ENCODE assay signal across 8 cellular contexts in genomic region chr12:15789215-15790171, GRCh38. TPM values are rescaled to one million over a fixed set of nuclear protein-coding genes. Genes with fewer than 3 reads are reported as not detected.
DNase-seq lines count a peak whose midpoint lies in the region; ATAC-seq and TF ChIP-seq lines count a peak whose summit lies in the region.

Gene EPS8 (minus strand): TSS chr12:15789388. CDS start chr12:15682951, 106,437 bp downstream.

- ATAC-seq in GM21367 (IDR thresholded peaks at IDR 0.05; ENCODE audit: unreplicated experiment): peak; percentile 94

- peaks cover 13% of the 10 kb centered on the region for H3K4me1 Mint-ChIP-seq in endothelial cell (ENCODE audit: unreplicated experiment)
- H3K4me1 Mint-ChIP-seq in mesothelial cell of epicardium: peaks cover 21% of the 10 kb centered on the region

- DNase-seq in COLO829 (ENCODE audit: low spot score) (peak; percentile 91), HT-29 (ENCODE audit: low spot score) (peak; percentile 99), NOMO-1 treated with dmso at 0.1 percent for 144 hours (lab: John Stamatoyannopoulos, UW; ENCODE audit: unreplicated experiment) (peak; percentile 85), endothelial cell (ENCODE audit: low spot score) (peak; percentile 96), mesothelial cell of epicardium (ENCODE audit: low spot score in 2 of 2, unreplicated experiment in 2 of 2) (peak; percentile 89 to 97)
- DNase-seq in activated CD8-positive, alpha-beta memory T cell treated with anti-CD3 and anti-CD28 coated beads, Interleukin-2, amount 50 U/mL, for 4 hours: peak; percentile 87
- DNase-seq in stimulated activated CD8-positive, alpha-beta memory T cell treated with anti-CD3 and anti-CD28 coated beads, Interleukin-15, amount 100 ng/mL, for 4 hours (ENCODE audit: low read depth in 2 of 2): peak; percentile 64 to 79

- no peak for TF ChIP-seq CTCF in endothelial cell (IDR thresholded peaks at IDR 0.05; ENCODE audit: unreplicated experiment)
- no peak for TF ChIP-seq CTCF in mesothelial cell of epicardium (IDR thresholded peaks at IDR 0.05; ENCODE audit: unreplicated experiment)

- H3K4me3 Mint-ChIP-seq in endothelial cell (ENCODE audit: unreplicated experiment): peak within 1 kb of the TSS; percentile 91
- H3K4me3 Mint-ChIP-seq in mesothelial cell of epicardium: peak within 1 kb of the TSS; percentile 84

- H3K27me3 Mint-ChIP-seq in endothelial cell (ENCODE audit: unreplicated experiment) (peaks cover 6% of the 10 kb centered on the region), mesothelial cell of epicardium (ENCODE audit: low read depth) (peaks cover 8% of the 10 kb centered on the region)

- H3K36me3 Mint-ChIP-seq in endothelial cell (ENCODE audit: low read depth, unreplicated experiment) (no peaks in the 10 kb centered on the region), mesothelial cell of epicardium (peaks cover 4% of the 10 kb centered on the region)

- H3K9me3 Mint-ChIP-seq in endothelial cell (ENCODE audit: unreplicated experiment): no peaks in the 10 kb centered on the region
- H3K9me3 Mint-ChIP-seq in mesothelial cell of epicardium: peaks cover 5% of the 10 kb centered on the region

- peak within 1 kb of the TSS; percentile 44 for H3K27ac Mint-ChIP-seq in endothelial cell (ENCODE audit: unreplicated experiment)
- H3K27ac Mint-ChIP-seq in mesothelial cell of epicardium: peak within 1 kb of the TSS; percentile 77

RNA-seq across cellular contexts. Expression of gene EPS8, which starts in this region (rescaled TPM):
- total RNA-seq in HT-29 (2014; rRNA removed; shearing (Covaris generic)): 169 and 189 TPM in 2 replicates
- total RNA-seq in endothelial cell (ENCODE audit: unreplicated experiment) (2.7 TPM), mesothelial cell of epicardium (19.1 to 24.8 TPM (median 21.5 TPM) in 3 replicates)

Comparison
In these comparisons a context has a peak if more than half of its experiments do, and no peak if none do; other contexts are left out.
1. Peak in every context shown above with its lines: DNase-seq and ATAC-seq.